15 cellular contexts compared by ENCODE assay signal in genomic region chr17:79947351-79948031, GRCh38.
A peak's percentile ranks its signal among the peaks of the same experiment; 100 is the strongest.
DNase-seq lines count a peak whose midpoint lies in the region; ATAC-seq, FAIRE-seq and TF ChIP-seq lines count a peak whose summit lies in the region.
"Had no signal": no experiment of that assay in that cellular context is flagged by ENCODE, and none has a peak within 500 bp of the region (broad histone marks: within the 10 kb centered on the region; RNA-seq: fewer than 3 reads in every experiment).

No MANE protein-coding gene starts in this region.

- H3K27ac Mint-ChIP-seq in GM23338 (no peak overlapping the region; the same call in 1 of the 2 replicates), endothelial cell (ENCODE audit: unreplicated experiment) (peak overlapping the region; percentile 52)
- H3K27ac Mint-ChIP-seq in activated naive CD8-positive, alpha-beta T cell treated with anti-CD3 and anti-CD28 coated beads for 36 hours = no peak overlapping the region
- H3K27ac Mint-ChIP-seq: activated T-cell treated with anti-CD3 and anti-CD28 coated beads, Interleukin-2, amount 50 U/mL, for 72 hours had no signal

- ATAC-seq in GM23338 = no peak
- no peak for ATAC-seq in pancreas
- ATAC-seq: activated T-cell treated with anti-CD3 and anti-CD28 coated beads, Interleukin-2, amount 50 U/mL, for 72 hours; body of pancreas; mucosa of descending colon had no signal

- H3K27me3 Mint-ChIP-seq in GM23338 (ENCODE audit: insufficient read depth, low read depth, poor library complexity) = peaks cover 25% of the 10 kb centered on the region
- H3K27me3 Mint-ChIP-seq in endothelial cell (ENCODE audit: unreplicated experiment) = peaks cover 12% of the 10 kb centered on the region
- H3K27me3 Mint-ChIP-seq in activated naive CD8-positive, alpha-beta T cell treated with anti-CD3 and anti-CD28 coated beads for 36 hours = no peaks in the 10 kb centered on the region

- no peaks in the 10 kb centered on the region for H4K20me1 ChIP-seq in GM23338 (replicated peaks; ENCODE audit: insufficient read depth)

- H3K9me3 Mint-ChIP-seq in GM23338 (no peaks in the 10 kb centered on the region), endothelial cell (ENCODE audit: unreplicated experiment) (no peaks in the 10 kb centered on the region)
- H3K9me3 Mint-ChIP-seq in activated naive CD8-positive, alpha-beta T cell treated with anti-CD3 and anti-CD28 coated beads for 36 hours = no peaks in the 10 kb centered on the region
- H3K9me3 Mint-ChIP-seq: activated T-cell treated with anti-CD3 and anti-CD28 coated beads, Interleukin-2, amount 50 U/mL, for 72 hours had no signal

- H2AFZ ChIP-seq in GM23338 = no peak overlapping the region

- no peaks in the 10 kb centered on the region for H3K27me3 ChIP-seq in GM23338 (ENCODE audit: insufficient read depth)
- H3K27me3 ChIP-seq in pancreas = no peaks in the 10 kb centered on the region
- H3K27me3 ChIP-seq in tibial nerve = no peaks in the 10 kb centered on the region
- H3K27me3 ChIP-seq: body of pancreas had no signal

- 93 to 94% methylated on average over 31 of the region's 31 CpGs for WGBS in pancreas, 2 donors
- WGBS in tibial nerve, 2 donors = 92% methylated on average over 22 to 29 of the region's 31 CpGs

- TF ChIP-seq CTCF in GM23338 (conservative IDR thresholded peaks at IDR 0.05; ENCODE audit: low read depth in 2 of 2) (no peak), endothelial cell (IDR thresholded peaks at IDR 0.05; ENCODE audit: unreplicated experiment) (no peak), pancreas (IDR thresholded peaks at IDR 0.05) (no peak), tibial nerve (IDR thresholded peaks at IDR 0.05) (no peak)

- intact Hi-C loops in pancreas (cut with DNase I) = no loop called here

- H3K36me3 ChIP-seq in GM23338 (ENCODE audit: insufficient read depth) = no peaks in the 10 kb centered on the region
- peaks cover 0 to 24% (median 0%) of the 10 kb centered on the region in 3 donors for H3K36me3 ChIP-seq in pancreas
- H3K36me3 ChIP-seq in tibial nerve = peaks cover 0 to 78% (median 11%) of the 10 kb centered on the region in 3 donors

- H3K4me3 Mint-ChIP-seq in GM23338 (no peak overlapping the region), endothelial cell (ENCODE audit: unreplicated experiment) (no peak overlapping the region)
- no peak overlapping the region for H3K4me3 Mint-ChIP-seq in activated naive CD8-positive, alpha-beta T cell treated with anti-CD3 and anti-CD28 coated beads for 36 hours
- H3K4me3 Mint-ChIP-seq: activated T-cell treated with anti-CD3 and anti-CD28 coated beads, Interleukin-2, amount 50 U/mL, for 72 hours had no signal

- no peaks in the 10 kb centered on the region for H3K9me3 ChIP-seq in pancreas
- no peaks in the 10 kb centered on the region for H3K9me3 ChIP-seq in tibial nerve
- H3K9me3 ChIP-seq: body of pancreas, mucosa of descending colon had no signal

- H3K4me2 ChIP-seq in GM23338 = no peak overlapping the region
- H3K4me2 ChIP-seq: KMS-11 had no signal

- FAIRE-seq in pancreas (lab: Jason Lieb, UNC) = no peak

- no peak for TF ChIP-seq POLR2A in tibial nerve (IDR thresholded peaks at IDR 0.05)

- peaks cover 11% of the 10 kb centered on the region for H3K79me2 ChIP-seq in GM23338 (replicated peaks; ENCODE audit: insufficient read depth)

- H3K4me1 Mint-ChIP-seq in GM23338 = peaks cover 54% of the 10 kb centered on the region
- peaks cover 11% of the 10 kb centered on the region for H3K4me1 Mint-ChIP-seq in endothelial cell (ENCODE audit: unreplicated experiment)
- peaks cover 4% of the 10 kb centered on the region for H3K4me1 Mint-ChIP-seq in activated naive CD8-positive, alpha-beta T cell treated with anti-CD3 and anti-CD28 coated beads for 36 hours

- H3K4me3 ChIP-seq in GM23338 = no peak overlapping the region
- no peak overlapping the region for H3K4me3 ChIP-seq in pancreas
- H3K4me3 ChIP-seq in tibial nerve = no peak overlapping the region
- H3K4me3 ChIP-seq: body of pancreas, mucosa of descending colon, skin epidermis had no signal

- H3F3A ChIP-seq in GM23338 (replicated peaks; ENCODE audit: low read depth) = peaks cover 36% of the 10 kb centered on the region

- H3K4me1 ChIP-seq in GM23338 (ENCODE audit: insufficient read depth) = peaks cover 36% of the 10 kb centered on the region
- peaks cover 19 to 26% (median 21%) of the 10 kb centered on the region in 3 donors for H3K4me1 ChIP-seq in pancreas
- peaks cover 0 to 39% (median 16%) of the 10 kb centered on the region in 4 donors for H3K4me1 ChIP-seq in tibial nerve

- H3K27ac ChIP-seq in GM23338 (ENCODE audit: low read depth) (0 out of 2 replicates have a peak overlapping the region, but pooled peaks have one; percentile 95), pancreas (no peak overlapping the region), tibial nerve (no peak overlapping the region)
- H3K27ac ChIP-seq: body of pancreas, KMS-11 had no signal

- no peak for DNase-seq in GM23338 (ENCODE audit: low spot score)
- DNase-seq in RPMI7951 (ENCODE audit: low read depth) = peak; percentile 98
- DNase-seq in endothelial cell (ENCODE audit: low spot score) = no peak
- peak in 4 of 6 donors; percentile 7 to 49 (median 29) for DNase-seq in pancreas
- DNase-seq in tibial nerve (ENCODE audit: low spot score in 2 of 2) = no peak
- no peak for DNase-seq in GM19240 (ENCODE audit: insufficient read length, low spot score)
- DNase-seq in ureter (ENCODE audit: low spot score) = no peak
- no peak for DNase-seq in activated naive CD8-positive, alpha-beta T cell treated with anti-CD3 and anti-CD28 coated beads for 36 hours
- DNase-seq: activated T-cell treated with anti-CD3 and anti-CD28 coated beads, Interleukin-2, amount 50 U/mL, for 72 hours; NK-92 treated with Interleukin-12 subunit alpha and Interleukin-12 subunit beta, amount 100 ng/mL, for 24 hours; SW 1271 had no signal

- H3K9me2 ChIP-seq in GM23338 (ENCODE audit: insufficient read depth) = no peaks in the 10 kb centered on the region

- H3K36me3 Mint-ChIP-seq in GM23338 (ENCODE audit: low read depth) (peaks cover 50% of the 10 kb centered on the region), endothelial cell (ENCODE audit: low read depth, unreplicated experiment) (peaks cover 30% of the 10 kb centered on the region)
- peaks cover 2% of the 10 kb centered on the region for H3K36me3 Mint-ChIP-seq in activated naive CD8-positive, alpha-beta T cell treated with anti-CD3 and anti-CD28 coated beads for 36 hours

- no peak for TF ChIP-seq EP300 in tibial nerve (IDR thresholded peaks at IDR 0.05)

TF ChIP-seq in GM23338, 12 proteins besides CTCF, POLR2A, EP300 and RAD21 (continues in another document):
- TF ChIP-seq REST (IDR thresholded peaks at IDR 0.05; ENCODE audit: unreplicated experiment) = no peak
- TF ChIP-seq ZNF114 (CRISPR knock-in tag; IDR thresholded peaks at IDR 0.05) = no peak
- TF ChIP-seq STAT1 (IDR thresholded peaks at IDR 0.05; ENCODE audit: unreplicated experiment) = no peak
- TF ChIP-seq POLR2AphosphoS5 (IDR thresholded peaks at IDR 0.05; ENCODE audit: low read depth) = no peak
- TF ChIP-seq JUNB (IDR thresholded peaks at IDR 0.05; ENCODE audit: unreplicated experiment) = no peak
- TF ChIP-seq ETS1 (IDR thresholded peaks at IDR 0.05) = no peak
- TF ChIP-seq NANOG (IDR thresholded peaks at IDR 0.05; ENCODE audit: borderline replicate concordance) = no peak

Comparison
In these comparisons a context has a peak if more than half of its experiments do, and no peak if none do; other contexts are left out.
1. DNase-seq: peak in RPMI7951 (single experiment) and pancreas (4 of 6); none in GM23338 (single experiment), endothelial cell (single experiment), tibial nerve (0 of 2), GM19240 (single experiment), ureter (single experiment) and activated naive CD8-positive, alpha-beta T cell treated with anti-CD3 and anti-CD28 coated beads for 36 hours (single experiment).